Comparison of ENCODE assay signal across 3 cellular contexts in the genomic region with DNA sequence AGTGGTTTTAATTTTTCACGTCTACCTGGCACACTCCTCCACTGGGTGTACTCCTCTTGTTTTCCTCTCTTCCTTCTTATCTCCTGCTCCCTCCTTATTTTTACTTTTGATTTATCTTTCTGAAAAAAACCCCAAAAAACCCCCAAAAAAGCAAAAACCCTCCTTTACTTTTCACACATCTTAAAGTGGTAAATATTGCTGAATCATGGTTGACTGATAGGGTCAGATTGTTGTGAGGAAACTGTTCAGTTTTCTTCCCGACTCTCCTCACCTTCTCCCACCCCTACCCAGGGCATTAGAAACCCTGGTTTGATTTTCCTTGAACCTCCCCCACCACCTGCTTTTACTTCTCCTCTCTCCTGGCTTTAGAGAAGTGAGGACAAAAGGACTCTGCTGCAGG.
A peak's percentile ranks its signal among the peaks of the same experiment; 100 is the strongest.
TF ChIP-seq lines count a peak whose summit lies in the region.

No MANE protein-coding gene starts in this region.

TF ChIP-seq in HepG2, 621 proteins besides CTCF, POLR2A, EP300 and RAD21:
- no peak for TF ChIP-seq SMAD3 (CRISPR knock-in tag; IDR thresholded peaks at IDR 0.05)
- TF ChIP-seq, protein P1, sequence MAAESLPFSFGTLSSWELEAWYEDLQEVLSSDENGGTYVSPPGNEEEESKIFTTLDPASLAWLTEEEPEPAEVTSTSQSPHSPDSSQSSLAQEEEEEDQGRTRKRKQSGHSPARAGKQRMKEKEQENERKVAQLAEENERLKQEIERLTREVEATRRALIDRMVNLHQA (CRISPR knock-in tag; IDR thresholded peaks at IDR 0.05): no peak
- TF ChIP-seq EZH2 (conservative IDR thresholded peaks at IDR 0.05; ENCODE audit: low read depth, low read length): no peak
- 0 out of 4 replicates have a peak, but pooled peaks of 1 of the 2 experiments have one; percentile 8 for TF ChIP-seq MAFK (conservative IDR thresholded peaks at IDR 0.05 in 1 of 2, IDR thresholded peaks at IDR 0.05 in 1 of 2; ENCODE audit: low read length in 2 of 2)
- TF ChIP-seq, protein P2, sequence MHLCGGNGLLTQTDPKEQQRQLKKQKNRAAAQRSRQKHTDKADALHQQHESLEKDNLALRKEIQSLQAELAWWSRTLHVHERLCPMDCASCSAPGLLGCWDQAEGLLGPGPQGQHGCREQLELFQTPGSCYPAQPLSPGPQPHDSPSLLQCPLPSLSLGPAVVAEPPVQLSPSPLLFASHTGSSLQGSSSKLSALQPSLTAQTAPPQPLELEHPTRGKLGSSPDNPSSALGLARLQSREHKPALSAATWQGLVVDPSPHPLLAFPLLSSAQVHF (CRISPR knock-in tag; IDR thresholded peaks at IDR 0.05): no peak
- TF ChIP-seq NFE2L2 (IDR thresholded peaks at IDR 0.05; ENCODE audit: low read length): peak; percentile 71
- no peak for TF ChIP-seq HNRNPL (IDR thresholded peaks at IDR 0.05; ENCODE audit: low read depth, low read length)
TF ChIP-seq in HepG2: peak in this region for 2.

TF ChIP-seq in IMR-90, 13 proteins besides CTCF, POLR2A, EP300 and RAD21:
- peak; percentile 74 for TF ChIP-seq NFE2L2 (IDR thresholded peaks at IDR 0.05; ENCODE audit: low read depth, low read length)
- no peak for TF ChIP-seq RCOR1 (IDR thresholded peaks at IDR 0.05; ENCODE audit: insufficient replicate concordance, low read length)

TF ChIP-seq in GM12878, 131 proteins besides CTCF, POLR2A, EP300 and RAD21:
- no peak for TF ChIP-seq POU2F2 (IDR thresholded peaks at IDR 0.05; ENCODE audit: borderline replicate concordance, low read depth, low read length)
- TF ChIP-seq, protein P3, sequence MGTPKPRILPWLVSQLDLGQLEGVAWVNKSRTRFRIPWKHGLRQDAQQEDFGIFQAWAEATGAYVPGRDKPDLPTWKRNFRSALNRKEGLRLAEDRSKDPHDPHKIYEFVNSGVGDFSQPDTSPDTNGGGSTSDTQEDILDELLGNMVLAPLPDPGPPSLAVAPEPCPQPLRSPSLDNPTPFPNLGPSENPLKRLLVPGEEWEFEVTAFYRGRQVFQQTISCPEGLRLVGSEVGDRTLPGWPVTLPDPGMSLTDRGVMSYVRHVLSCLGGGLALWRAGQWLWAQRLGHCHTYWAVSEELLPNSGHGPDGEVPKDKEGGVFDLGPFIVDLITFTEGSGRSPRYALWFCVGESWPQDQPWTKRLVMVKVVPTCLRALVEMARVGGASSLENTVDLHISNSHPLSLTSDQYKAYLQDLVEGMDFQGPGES (IDR thresholded peaks at IDR 0.05): no peak
- TF ChIP-seq, protein P4, sequence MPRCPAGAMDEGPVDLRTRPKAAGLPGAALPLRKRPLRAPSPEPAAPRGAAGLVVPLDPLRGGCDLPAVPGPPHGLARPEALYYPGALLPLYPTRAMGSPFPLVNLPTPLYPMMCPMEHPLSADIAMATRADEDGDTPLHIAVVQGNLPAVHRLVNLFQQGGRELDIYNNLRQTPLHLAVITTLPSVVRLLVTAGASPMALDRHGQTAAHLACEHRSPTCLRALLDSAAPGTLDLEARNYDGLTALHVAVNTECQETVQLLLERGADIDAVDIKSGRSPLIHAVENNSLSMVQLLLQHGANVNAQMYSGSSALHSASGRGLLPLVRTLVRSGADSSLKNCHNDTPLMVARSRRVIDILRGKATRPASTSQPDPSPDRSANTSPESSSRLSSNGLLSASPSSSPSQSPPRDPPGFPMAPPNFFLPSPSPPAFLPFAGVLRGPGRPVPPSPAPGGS (IDR thresholded peaks at IDR 0.05; ENCODE audit: borderline replicate concordance, insufficient read depth, low read depth, low read length, poor library complexity, severe bottlenecking): no peak
- no peak for TF ChIP-seq MEF2B (IDR thresholded peaks at IDR 0.05; ENCODE audit: partially characterized antibody, poor library complexity, severe bottlenecking)
- no peak for TF ChIP-seq RB1 (IDR thresholded peaks at IDR 0.05; ENCODE audit: borderline replicate concordance)
- no peak for TF ChIP-seq IKZF2 (IDR thresholded peaks at IDR 0.05)
- no peak for TF ChIP-seq SIN3A (IDR thresholded peaks at IDR 0.05; ENCODE audit: low read depth, low read length)
- TF ChIP-seq YBX1 (IDR thresholded peaks at IDR 0.05): no peak
- no peak for TF ChIP-seq SUPT20H (IDR thresholded peaks at IDR 0.05; ENCODE audit: borderline replicate concordance, control insufficient read depth, low read depth, low read length)
- TF ChIP-seq MXI1 (IDR thresholded peaks at IDR 0.05; ENCODE audit: low read depth, low read length): no peak
- TF ChIP-seq CEBPB (IDR thresholded peaks at IDR 0.05; ENCODE audit: borderline replicate concordance in 1 of 2, low read depth in 2 of 2, low read length in 2 of 2): no peak
- no peak for TF ChIP-seq FOXK2 (IDR thresholded peaks at IDR 0.05)
- TF ChIP-seq, protein P5, sequence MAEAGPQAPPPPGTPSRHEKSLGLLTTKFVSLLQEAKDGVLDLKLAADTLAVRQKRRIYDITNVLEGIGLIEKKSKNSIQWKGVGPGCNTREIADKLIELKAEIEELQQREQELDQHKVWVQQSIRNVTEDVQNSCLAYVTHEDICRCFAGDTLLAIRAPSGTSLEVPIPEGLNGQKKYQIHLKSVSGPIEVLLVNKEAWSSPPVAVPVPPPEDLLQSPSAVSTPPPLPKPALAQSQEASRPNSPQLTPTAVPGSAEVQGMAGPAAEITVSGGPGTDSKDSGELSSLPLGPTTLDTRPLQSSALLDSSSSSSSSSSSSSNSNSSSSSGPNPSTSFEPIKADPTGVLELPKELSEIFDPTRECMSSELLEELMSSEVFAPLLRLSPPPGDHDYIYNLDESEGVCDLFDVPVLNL (IDR thresholded peaks at IDR 0.05; ENCODE audit: low read depth, low read length): no peak
- no peak for TF ChIP-seq ASH2L (IDR thresholded peaks at IDR 0.05; ENCODE audit: borderline replicate concordance, low read depth)
- no peak for TF ChIP-seq BMI1 (IDR thresholded peaks at IDR 0.05; ENCODE audit: borderline replicate concordance)
- TF ChIP-seq MYB (IDR thresholded peaks at IDR 0.05; ENCODE audit: borderline replicate concordance, low read depth, low read length): no peak
- no peak for TF ChIP-seq SIX5 (IDR thresholded peaks at IDR 0.05; ENCODE audit: low read depth, low read length, severe bottlenecking)
- no peak for TF ChIP-seq SP1 (IDR thresholded peaks at IDR 0.05; ENCODE audit: low read depth, low read length)
- no peak for TF ChIP-seq NBN (IDR thresholded peaks at IDR 0.05)
